19 cellular contexts compared by ENCODE assay signal in genomic region chrX:12309733-12310054, GRCh38.
"Had no signal": no experiment of that assay in that cellular context is flagged by ENCODE, and none has a peak within 500 bp of the region (broad histone marks: within the 10 kb centered on the region; RNA-seq: fewer than 3 reads in every experiment).

No MANE protein-coding gene starts in this region.

- H3K4me3 ChIP-seq: left ventricle myocardium inferior, spleen, thoracic aorta had no signal

- H3K36me3 Mint-ChIP-seq: stimulated activated memory B cell treated with anti-CD40 and anti-IgM and Interleukin-4, amounts not matched to agents 10 μg/mL and 1 μg/mL and 100 μg/mL, for 72 hours had no signal

- H3K4me1 Mint-ChIP-seq: activated CD4-positive, alpha-beta T cell treated with anti-CD3 and anti-CD28 coated beads, Interleukin-2, amount 10 ng/mL, durations not matched to agents 24 days and 14 days; activated T-helper 17 cell treated with anti-CD3 and anti-CD28 coated beads, Interleukin-2, amount 50 U/mL, for 72 hours; stimulated activated memory B cell treated with anti-CD40 and anti-IgM and Interleukin-4, amounts not matched to agents 10 μg/mL and 1 μg/mL and 100 μg/mL, for 72 hours had no signal

- H3K27ac Mint-ChIP-seq: activated CD4-positive, alpha-beta T cell treated with anti-CD3 and anti-CD28 coated beads, Interleukin-2, amount 10 ng/mL, durations not matched to agents 24 days and 14 days; activated CD8-positive, alpha-beta T cell treated with anti-CD3 and anti-CD28 coated beads for 36 hours; activated naive CD4-positive, alpha-beta T cell treated with anti-CD3 and anti-CD28 coated beads for 36 hours; activated T-helper 17 cell treated with anti-CD3 and anti-CD28 coated beads, Interleukin-2, amount 50 U/mL, for 72 hours; stimulated activated memory B cell treated with anti-CD40 and anti-IgM and Interleukin-4, amounts not matched to agents 10 μg/mL and 1 μg/mL and 100 μg/mL, for 72 hours had no signal

- H3K9me3 ChIP-seq: left ventricle myocardium inferior, thoracic aorta had no signal

- H3K27ac ChIP-seq: brain microvascular endothelial cell, left ventricle myocardium inferior, spleen, thoracic aorta had no signal

- H3K36me3 ChIP-seq: brain microvascular endothelial cell, left ventricle myocardium inferior, spleen, thoracic aorta had no signal

- FAIRE-seq: colon, endometrium had no signal

- DNase-seq: activated CD4-positive, alpha-beta T cell treated with anti-CD3 and anti-CD28 coated beads, Interleukin-2, amount 10 ng/mL, durations not matched to agents 24 days and 14 days; activated CD8-positive, alpha-beta T cell treated with anti-CD3 and anti-CD28 coated beads for 36 hours; activated naive CD4-positive, alpha-beta T cell treated with anti-CD3 and anti-CD28 coated beads for 36 hours; activated T-cell treated with anti-CD3 and anti-CD28 coated beads, Interleukin-2, amount 50 U/mL, for 1 hour; anterior cingulate cortex; brain microvascular endothelial cell; central memory CD4-positive, alpha-beta T cell; erythroblast; foreskin melanocyte; head of caudate nucleus; left ventricle myocardium inferior; retina; spleen; stimulated activated CD4-positive, alpha-beta T cell treated with anti-CD3 and anti-CD28 coated beads, Interleukin-4, amount 100 ng/mL, for 4 hours had no signal

- H3K4me3 Mint-ChIP-seq: activated CD4-positive, alpha-beta T cell treated with anti-CD3 and anti-CD28 coated beads, Interleukin-2, amount 10 ng/mL, durations not matched to agents 24 days and 14 days; activated CD8-positive, alpha-beta T cell treated with anti-CD3 and anti-CD28 coated beads for 36 hours; activated naive CD4-positive, alpha-beta T cell treated with anti-CD3 and anti-CD28 coated beads for 36 hours; activated T-helper 17 cell treated with anti-CD3 and anti-CD28 coated beads, Interleukin-2, amount 50 U/mL, for 72 hours; stimulated activated memory B cell treated with anti-CD40 and anti-IgM and Interleukin-4, amounts not matched to agents 10 μg/mL and 1 μg/mL and 100 μg/mL, for 72 hours had no signal

- H3K4me1 ChIP-seq: left ventricle myocardium inferior, spleen had no signal

- H3K9me3 Mint-ChIP-seq: activated CD4-positive, alpha-beta T cell treated with anti-CD3 and anti-CD28 coated beads, Interleukin-2, amount 10 ng/mL, durations not matched to agents 24 days and 14 days; activated CD8-positive, alpha-beta T cell treated with anti-CD3 and anti-CD28 coated beads for 36 hours; activated naive CD4-positive, alpha-beta T cell treated with anti-CD3 and anti-CD28 coated beads for 36 hours; activated T-helper 17 cell treated with anti-CD3 and anti-CD28 coated beads, Interleukin-2, amount 50 U/mL, for 72 hours had no signal

- H3K27me3 Mint-ChIP-seq: activated CD4-positive, alpha-beta T cell treated with anti-CD3 and anti-CD28 coated beads, Interleukin-2, amount 10 ng/mL, durations not matched to agents 24 days and 14 days; activated CD8-positive, alpha-beta T cell treated with anti-CD3 and anti-CD28 coated beads for 36 hours; activated T-helper 17 cell treated with anti-CD3 and anti-CD28 coated beads, Interleukin-2, amount 50 U/mL, for 72 hours had no signal

- H3K27me3 ChIP-seq: brain microvascular endothelial cell, spleen had no signal
